In the genomic region with DNA sequence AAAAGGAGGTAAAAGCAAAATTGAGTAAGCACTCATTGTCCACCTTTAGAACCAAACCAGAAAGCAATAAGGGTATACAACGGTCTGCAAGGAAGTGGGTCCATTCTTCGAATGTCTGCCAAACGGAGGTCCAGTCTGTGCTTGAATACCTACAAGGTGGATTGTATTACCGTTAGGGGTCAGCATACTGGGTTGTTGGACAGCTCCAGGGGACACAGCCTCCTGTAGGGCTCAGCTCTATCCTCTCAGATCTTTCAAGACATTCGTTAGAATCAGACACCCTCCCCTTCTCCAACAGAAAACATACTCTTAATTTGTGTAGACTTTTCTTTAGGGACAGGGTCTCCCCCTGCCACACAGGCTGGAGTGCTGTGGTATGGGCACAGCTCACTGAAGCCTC, we compare ENCODE assay signal across 3 cellular contexts.
TF ChIP-seq lines count a peak whose summit lies in the region.

No MANE protein-coding gene starts in this region.

TF ChIP-seq in A549, 52 proteins besides CTCF, POLR2A, EP300 and RAD21 (continued from another document):
- TF ChIP-seq REST (IDR thresholded peaks at IDR 0.05): peak; percentile 45; the same call in 1 of the 2 replicates
TF ChIP-seq in A549: peak in this region for 1.

TF ChIP-seq in GM23338, 12 proteins besides CTCF, POLR2A, EP300 and RAD21 (continued from another document):
- TF ChIP-seq REST (IDR thresholded peaks at IDR 0.05; ENCODE audit: unreplicated experiment): peak; percentile 73

TF ChIP-seq in WTC11, 78 proteins besides CTCF, POLR2A, EP300 and RAD21 (continued from another document):
- TF ChIP-seq, protein P1, sequence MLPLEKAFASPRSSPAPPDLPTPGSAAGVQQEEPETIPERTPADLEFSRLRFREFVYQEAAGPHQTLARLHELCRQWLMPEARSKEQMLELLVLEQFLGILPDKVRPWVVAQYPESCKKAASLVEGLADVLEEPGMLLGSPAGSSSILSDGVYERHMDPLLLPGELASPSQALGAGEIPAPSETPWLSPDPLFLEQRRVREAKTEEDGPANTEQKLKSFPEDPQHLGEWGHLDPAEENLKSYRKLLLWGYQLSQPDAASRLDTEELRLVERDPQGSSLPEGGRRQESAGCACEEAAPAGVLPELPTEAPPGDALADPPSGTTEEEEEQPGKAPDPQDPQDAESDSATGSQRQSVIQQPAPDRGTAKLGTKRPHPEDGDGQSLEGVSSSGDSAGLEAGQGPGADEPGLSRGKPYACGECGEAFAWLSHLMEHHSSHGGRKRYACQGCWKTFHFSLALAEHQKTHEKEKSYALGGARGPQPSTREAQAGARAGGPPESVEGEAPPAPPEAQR (CRISPR knock-in tag; IDR thresholded peaks at IDR 0.05): no peak
- TF ChIP-seq ZNF281 (CRISPR knock-in tag; IDR thresholded peaks at IDR 0.05): no peak
